Comparison of ENCODE assay signal across 11 cellular contexts in genomic region chr5:173919443-173919842, GRCh38. TPM values are rescaled to one million over a fixed set of nuclear protein-coding genes. Genes with fewer than 3 reads are reported as not detected.
DNase-seq lines count a peak whose midpoint lies in the region; ATAC-seq lines count a peak whose summit lies in the region.
"Had no signal": no experiment of that assay in that cellular context is flagged by ENCODE, and none has a peak within 500 bp of the region (broad histone marks: within the 10 kb centered on the region; RNA-seq: fewer than 3 reads in every experiment).

No MANE protein-coding gene starts in this region.

- peak; percentile 29 for DNase-seq in CD1c-positive myeloid dendritic cell (ENCODE audit: extremely low spot score)
- DNase-seq in M059J (ENCODE audit: low read depth), result peak; percentile 60
- DNase-seq in dermis blood vessel endothelial cell, result peak; percentile 85
- DNase-seq: activated CD4-positive, alpha-beta memory T cell treated with anti-CD3 and anti-CD28 coated beads, Interleukin-2, amount 10 ng/mL, durations not matched to agents 7 days and 5 days; stimulated activated naive CD4-positive, alpha-beta T cell had no signal

- H3K4me1 ChIP-seq in neuron (ENCODE audit: insufficient read depth, low read length), result peaks cover 29% of the 10 kb centered on the region

- ATAC-seq in GM18870 (IDR thresholded peaks at IDR 0.05; ENCODE audit: unreplicated experiment), result no peak
- no peak for ATAC-seq in HG02840 (IDR thresholded peaks at IDR 0.05; ENCODE audit: low FRiP score, unreplicated experiment)
- ATAC-seq in HG02623 (IDR thresholded peaks at IDR 0.05; ENCODE audit: unreplicated experiment), result no peak
- ATAC-seq in GM19452 (IDR thresholded peaks at IDR 0.05; ENCODE audit: unreplicated experiment), result no peak
- ATAC-seq: K562 had no signal

- peak overlapping the region; percentile 93 for H3K4me3 ChIP-seq in neuron (ENCODE audit: low read length)

- no peaks in the 10 kb centered on the region for H3K36me3 ChIP-seq in neuron (ENCODE audit: insufficient read depth, low read length)

- H3K27me3 ChIP-seq in neuron (ENCODE audit: insufficient read depth, low read length), result no peaks in the 10 kb centered on the region

- no peaks in the 10 kb centered on the region for H3K9me3 ChIP-seq in neuron (ENCODE audit: low read length)

- no peak overlapping the region for H2AFZ ChIP-seq in neuron (ENCODE audit: low read depth, low read length)

RNA-seq across cellular contexts. Expression of gene CPEB4, which starts 31.3 kb away (rescaled TPM):
- 13.6 and 20.5 TPM in 2 replicates for total RNA-seq in M059J (2014; rRNA removed; shearing (Covaris generic))
- 16.8 and 18.0 TPM in 2 replicates for total RNA-seq in dermis blood vessel endothelial cell

Comparison
In these comparisons a context has a peak if more than half of its experiments do, and no peak if none do; other contexts are left out.
1. DNase-seq: peak in every context shown above with its lines; median percentile 85 in dermis blood vessel endothelial cell; 60 in M059J; 29 in CD1c-positive myeloid dendritic cell.